ENCODE assay signal across 1 cellular context in the genomic region with DNA sequence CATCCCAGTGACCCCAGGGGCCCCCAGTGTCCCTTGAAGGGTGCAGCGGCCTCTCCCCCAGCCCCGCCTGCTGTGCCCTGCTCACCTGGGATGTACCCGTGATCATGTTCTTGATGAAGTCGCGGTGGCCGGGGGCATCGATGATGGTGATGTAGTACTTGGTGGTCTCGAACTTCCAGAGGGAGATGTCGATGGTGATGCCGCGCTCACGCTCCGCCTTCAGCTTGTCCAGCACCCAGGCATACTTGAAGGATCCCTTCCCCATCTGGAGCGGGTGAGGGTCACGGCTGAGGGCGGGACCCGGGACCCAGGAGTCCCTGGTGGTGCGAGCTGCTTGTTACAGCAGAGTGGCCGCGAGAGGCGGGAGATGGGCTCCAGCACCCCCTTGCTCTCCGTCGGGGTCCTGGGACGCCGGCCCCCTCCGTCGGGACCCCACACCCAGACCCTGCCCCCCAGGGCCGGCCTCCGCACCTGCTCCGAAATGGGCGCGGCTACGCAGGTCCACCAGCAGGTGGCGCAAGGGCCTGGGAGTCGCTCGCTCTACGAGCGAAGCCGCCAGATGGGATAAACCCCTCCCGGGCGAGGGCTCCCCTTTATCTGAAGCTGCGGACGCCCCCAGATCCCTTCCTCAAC.
TF ChIP-seq lines count a peak whose summit lies in the region.

No MANE protein-coding gene starts in this region.

TF ChIP-seq in HepG2, 621 proteins besides CTCF, POLR2A, EP300 and RAD21 (continued from another document and continues in another):
- TF ChIP-seq, protein P1, sequence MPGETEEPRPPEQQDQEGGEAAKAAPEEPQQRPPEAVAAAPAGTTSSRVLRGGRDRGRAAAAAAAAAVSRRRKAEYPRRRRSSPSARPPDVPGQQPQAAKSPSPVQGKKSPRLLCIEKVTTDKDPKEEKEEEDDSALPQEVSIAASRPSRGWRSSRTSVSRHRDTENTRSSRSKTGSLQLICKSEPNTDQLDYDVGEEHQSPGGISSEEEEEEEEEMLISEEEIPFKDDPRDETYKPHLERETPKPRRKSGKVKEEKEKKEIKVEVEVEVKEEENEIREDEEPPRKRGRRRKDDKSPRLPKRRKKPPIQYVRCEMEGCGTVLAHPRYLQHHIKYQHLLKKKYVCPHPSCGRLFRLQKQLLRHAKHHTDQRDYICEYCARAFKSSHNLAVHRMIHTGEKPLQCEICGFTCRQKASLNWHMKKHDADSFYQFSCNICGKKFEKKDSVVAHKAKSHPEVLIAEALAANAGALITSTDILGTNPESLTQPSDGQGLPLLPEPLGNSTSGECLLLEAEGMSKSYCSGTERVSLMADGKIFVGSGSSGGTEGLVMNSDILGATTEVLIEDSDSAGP (CRISPR knock-in tag; IDR thresholded peaks at IDR 0.05; ENCODE audit: borderline replicate concordance), result no peak
- TF ChIP-seq HOXA5 (CRISPR knock-in tag; IDR thresholded peaks at IDR 0.05) (no peak), ZNF614 (CRISPR knock-in tag; IDR thresholded peaks at IDR 0.05; ENCODE audit: borderline replicate concordance) (no peak), ZIK1 (CRISPR knock-in tag; IDR thresholded peaks at IDR 0.05; ENCODE audit: borderline replicate concordance, low read depth) (no peak), ZNF772 (CRISPR knock-in tag; IDR thresholded peaks at IDR 0.05) (0 out of 2 replicates have a peak, but pooled peaks have one; percentile 27), ZBTB38 (CRISPR knock-in tag; IDR thresholded peaks at IDR 0.05) (no peak; the same call in 1 of the 2 replicates), NR2F2 (IDR thresholded peaks at IDR 0.05; ENCODE audit: borderline replicate concordance, low read depth) (no peak), FOXP1 (IDR thresholded peaks at IDR 0.05) (no peak), FOXP1 (CRISPR knock-in tag; IDR thresholded peaks at IDR 0.05) (no peak), ZNF484 (CRISPR knock-in tag; IDR thresholded peaks at IDR 0.05; ENCODE audit: borderline replicate concordance, low read depth) (no peak), ZBTB7B (CRISPR knock-in tag; IDR thresholded peaks at IDR 0.05) (peak; percentile 74), ZSCAN29 (CRISPR knock-in tag; conservative IDR thresholded peaks at IDR 0.05) (no peak), FLYWCH1 (CRISPR knock-in tag; IDR thresholded peaks at IDR 0.05) (no peak), NAIF1 (CRISPR knock-in tag; IDR thresholded peaks at IDR 0.05; ENCODE audit: borderline replicate concordance) (no peak), HDAC1 (CRISPR knock-in tag; IDR thresholded peaks at IDR 0.05) (0 out of 2 replicates have a peak, but pooled peaks have one; percentile 23), ZNF790 (CRISPR knock-in tag; IDR thresholded peaks at IDR 0.05; ENCODE audit: borderline replicate concordance) (no peak), ZFP36 (IDR thresholded peaks at IDR 0.05; ENCODE audit: borderline replicate concordance, low read depth, low read length, partially characterized antibody) (no peak), ZNF879 (CRISPR knock-in tag; IDR thresholded peaks at IDR 0.05) (no peak), ZKSCAN1 (IDR thresholded peaks at IDR 0.05; ENCODE audit: low read length) (no peak), NFKBIZ (CRISPR knock-in tag; IDR thresholded peaks at IDR 0.05) (no peak), CENPX (CRISPR knock-in tag; IDR thresholded peaks at IDR 0.05) (no peak), HDAC2 (CRISPR knock-in tag; IDR thresholded peaks at IDR 0.05) (no peak), ZFX (CRISPR knock-in tag; IDR thresholded peaks at IDR 0.05; ENCODE audit: low read depth) (peak; percentile 38; the same call in 1 of the 2 replicates), ARNTL (CRISPR knock-in tag; IDR thresholded peaks at IDR 0.05) (no peak), NONO (IDR thresholded peaks at IDR 0.05) (no peak), NONO (CRISPR knock-in tag; conservative IDR thresholded peaks at IDR 0.05) (no peak), ZNF674 (CRISPR knock-in tag; IDR thresholded peaks at IDR 0.05; ENCODE audit: low read depth) (no peak), SP1 (IDR thresholded peaks at IDR 0.05) (no peak), SP1 (CRISPR knock-in tag; IDR thresholded peaks at IDR 0.05) (no peak), PLRG1 (conservative IDR thresholded peaks at IDR 0.05) (no peak), NFE2L2 (IDR thresholded peaks at IDR 0.05; ENCODE audit: low read length) (no peak), ZFY (CRISPR knock-in tag; IDR thresholded peaks at IDR 0.05) (no peak; the same call in 1 of the 2 replicates), GPN1 (CRISPR knock-in tag; IDR thresholded peaks at IDR 0.05; ENCODE audit: borderline replicate concordance) (no peak)
- TF ChIP-seq, protein P2, sequence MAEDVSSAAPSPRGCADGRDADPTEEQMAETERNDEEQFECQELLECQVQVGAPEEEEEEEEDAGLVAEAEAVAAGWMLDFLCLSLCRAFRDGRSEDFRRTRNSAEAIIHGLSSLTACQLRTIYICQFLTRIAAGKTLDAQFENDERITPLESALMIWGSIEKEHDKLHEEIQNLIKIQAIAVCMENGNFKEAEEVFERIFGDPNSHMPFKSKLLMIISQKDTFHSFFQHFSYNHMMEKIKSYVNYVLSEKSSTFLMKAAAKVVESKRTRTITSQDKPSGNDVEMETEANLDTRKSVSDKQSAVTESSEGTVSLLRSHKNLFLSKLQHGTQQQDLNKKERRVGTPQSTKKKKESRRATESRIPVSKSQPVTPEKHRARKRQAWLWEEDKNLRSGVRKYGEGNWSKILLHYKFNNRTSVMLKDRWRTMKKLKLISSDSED (CRISPR knock-in tag; IDR thresholded peaks at IDR 0.05), result no peak
- TF ChIP-seq, protein P3, sequence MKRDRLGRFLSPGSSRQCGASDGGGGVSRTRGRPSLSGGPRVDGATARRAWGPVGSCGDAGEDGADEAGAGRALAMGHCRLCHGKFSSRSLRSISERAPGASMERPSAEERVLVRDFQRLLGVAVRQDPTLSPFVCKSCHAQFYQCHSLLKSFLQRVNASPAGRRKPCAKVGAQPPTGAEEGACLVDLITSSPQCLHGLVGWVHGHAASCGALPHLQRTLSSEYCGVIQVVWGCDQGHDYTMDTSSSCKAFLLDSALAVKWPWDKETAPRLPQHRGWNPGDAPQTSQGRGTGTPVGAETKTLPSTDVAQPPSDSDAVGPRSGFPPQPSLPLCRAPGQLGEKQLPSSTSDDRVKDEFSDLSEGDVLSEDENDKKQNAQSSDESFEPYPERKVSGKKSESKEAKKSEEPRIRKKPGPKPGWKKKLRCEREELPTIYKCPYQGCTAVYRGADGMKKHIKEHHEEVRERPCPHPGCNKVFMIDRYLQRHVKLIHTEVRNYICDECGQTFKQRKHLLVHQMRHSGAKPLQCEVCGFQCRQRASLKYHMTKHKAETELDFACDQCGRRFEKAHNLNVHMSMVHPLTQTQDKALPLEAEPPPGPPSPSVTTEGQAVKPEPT (CRISPR knock-in tag; IDR thresholded peaks at IDR 0.05; ENCODE audit: low read depth), result peak; percentile 69
- TF ChIP-seq, protein P4, sequence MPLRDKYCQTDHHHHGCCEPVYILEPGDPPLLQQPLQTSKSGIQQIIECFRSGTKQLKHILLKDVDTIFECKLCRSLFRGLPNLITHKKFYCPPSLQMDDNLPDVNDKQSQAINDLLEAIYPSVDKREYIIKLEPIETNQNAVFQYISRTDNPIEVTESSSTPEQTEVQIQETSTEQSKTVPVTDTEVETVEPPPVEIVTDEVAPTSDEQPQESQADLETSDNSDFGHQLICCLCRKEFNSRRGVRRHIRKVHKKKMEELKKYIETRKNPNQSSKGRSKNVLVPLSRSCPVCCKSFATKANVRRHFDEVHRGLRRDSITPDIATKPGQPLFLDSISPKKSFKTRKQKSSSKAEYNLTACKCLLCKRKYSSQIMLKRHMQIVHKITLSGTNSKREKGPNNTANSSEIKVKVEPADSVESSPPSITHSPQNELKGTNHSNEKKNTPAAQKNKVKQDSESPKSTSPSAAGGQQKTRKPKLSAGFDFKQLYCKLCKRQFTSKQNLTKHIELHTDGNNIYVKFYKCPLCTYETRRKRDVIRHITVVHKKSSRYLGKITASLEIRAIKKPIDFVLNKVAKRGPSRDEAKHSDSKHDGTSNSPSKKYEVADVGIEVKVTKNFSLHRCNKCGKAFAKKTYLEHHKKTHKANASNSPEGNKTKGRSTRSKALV (CRISPR knock-in tag; IDR thresholded peaks at IDR 0.05), result no peak
- TF ChIP-seq, protein P5, sequence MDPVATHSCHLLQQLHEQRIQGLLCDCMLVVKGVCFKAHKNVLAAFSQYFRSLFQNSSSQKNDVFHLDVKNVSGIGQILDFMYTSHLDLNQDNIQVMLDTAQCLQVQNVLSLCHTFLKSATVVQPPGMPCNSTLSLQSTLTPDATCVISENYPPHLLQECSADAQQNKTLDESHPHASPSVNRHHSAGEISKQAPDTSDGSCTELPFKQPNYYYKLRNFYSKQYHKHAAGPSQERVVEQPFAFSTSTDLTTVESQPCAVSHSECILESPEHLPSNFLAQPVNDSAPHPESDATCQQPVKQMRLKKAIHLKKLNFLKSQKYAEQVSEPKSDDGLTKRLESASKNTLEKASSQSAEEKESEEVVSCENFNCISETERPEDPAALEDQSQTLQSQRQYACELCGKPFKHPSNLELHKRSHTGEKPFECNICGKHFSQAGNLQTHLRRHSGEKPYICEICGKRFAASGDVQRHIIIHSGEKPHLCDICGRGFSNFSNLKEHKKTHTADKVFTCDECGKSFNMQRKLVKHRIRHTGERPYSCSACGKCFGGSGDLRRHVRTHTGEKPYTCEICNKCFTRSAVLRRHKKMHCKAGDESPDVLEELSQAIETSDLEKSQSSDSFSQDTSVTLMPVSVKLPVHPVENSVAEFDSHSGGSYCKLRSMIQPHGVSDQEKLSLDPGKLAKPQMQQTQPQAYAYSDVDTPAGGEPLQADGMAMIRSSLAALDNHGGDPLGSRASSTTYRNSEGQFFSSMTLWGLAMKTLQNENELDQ (CRISPR knock-in tag; IDR thresholded peaks at IDR 0.05; ENCODE audit: borderline replicate concordance), result no peak
- TF ChIP-seq, protein P6, sequence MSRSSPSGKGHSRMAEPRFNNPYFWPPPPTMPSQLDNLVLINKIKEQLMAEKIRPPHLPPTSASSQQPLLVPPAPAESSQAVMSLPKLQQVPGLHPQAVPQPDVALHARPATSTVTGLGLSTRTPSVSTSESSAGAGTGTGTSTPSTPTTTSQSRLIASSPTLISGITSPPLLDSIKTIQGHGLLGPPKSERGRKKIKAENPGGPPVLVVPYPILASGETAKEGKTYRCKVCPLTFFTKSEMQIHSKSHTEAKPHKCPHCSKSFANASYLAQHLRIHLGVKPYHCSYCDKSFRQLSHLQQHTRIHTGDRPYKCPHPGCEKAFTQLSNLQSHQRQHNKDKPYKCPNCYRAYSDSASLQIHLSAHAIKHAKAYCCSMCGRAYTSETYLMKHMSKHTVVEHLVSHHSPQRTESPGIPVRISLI (CRISPR knock-in tag; IDR thresholded peaks at IDR 0.05; ENCODE audit: borderline replicate concordance), result no peak
- TF ChIP-seq, protein P7, sequence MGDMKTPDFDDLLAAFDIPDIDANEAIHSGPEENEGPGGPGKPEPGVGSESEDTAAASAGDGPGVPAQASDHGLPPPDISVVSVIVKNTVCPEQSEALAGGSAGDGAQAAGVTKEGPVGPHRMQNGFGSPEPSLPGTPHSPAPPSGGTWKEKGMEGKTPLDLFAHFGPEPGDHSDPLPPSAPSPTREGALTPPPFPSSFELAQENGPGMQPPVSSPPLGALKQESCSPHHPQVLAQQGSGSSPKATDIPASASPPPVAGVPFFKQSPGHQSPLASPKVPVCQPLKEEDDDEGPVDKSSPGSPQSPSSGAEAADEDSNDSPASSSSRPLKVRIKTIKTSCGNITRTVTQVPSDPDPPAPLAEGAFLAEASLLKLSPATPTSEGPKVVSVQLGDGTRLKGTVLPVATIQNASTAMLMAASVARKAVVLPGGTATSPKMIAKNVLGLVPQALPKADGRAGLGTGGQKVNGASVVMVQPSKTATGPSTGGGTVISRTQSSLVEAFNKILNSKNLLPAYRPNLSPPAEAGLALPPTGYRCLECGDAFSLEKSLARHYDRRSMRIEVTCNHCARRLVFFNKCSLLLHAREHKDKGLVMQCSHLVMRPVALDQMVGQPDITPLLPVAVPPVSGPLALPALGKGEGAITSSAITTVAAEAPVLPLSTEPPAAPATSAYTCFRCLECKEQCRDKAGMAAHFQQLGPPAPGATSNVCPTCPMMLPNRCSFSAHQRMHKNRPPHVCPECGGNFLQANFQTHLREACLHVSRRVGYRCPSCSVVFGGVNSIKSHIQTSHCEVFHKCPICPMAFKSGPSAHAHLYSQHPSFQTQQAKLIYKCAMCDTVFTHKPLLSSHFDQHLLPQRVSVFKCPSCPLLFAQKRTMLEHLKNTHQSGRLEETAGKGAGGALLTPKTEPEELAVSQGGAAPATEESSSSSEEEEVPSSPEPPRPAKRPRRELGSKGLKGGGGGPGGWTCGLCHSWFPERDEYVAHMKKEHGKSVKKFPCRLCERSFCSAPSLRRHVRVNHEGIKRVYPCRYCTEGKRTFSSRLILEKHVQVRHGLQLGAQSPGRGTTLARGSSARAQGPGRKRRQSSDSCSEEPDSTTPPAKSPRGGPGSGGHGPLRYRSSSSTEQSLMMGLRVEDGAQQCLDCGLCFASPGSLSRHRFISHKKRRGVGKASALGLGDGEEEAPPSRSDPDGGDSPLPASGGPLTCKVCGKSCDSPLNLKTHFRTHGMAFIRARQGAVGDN (CRISPR knock-in tag; IDR thresholded peaks at IDR 0.05), result peak; percentile 49; the same call in 1 of the 2 replicates
- TF ChIP-seq, protein P8, sequence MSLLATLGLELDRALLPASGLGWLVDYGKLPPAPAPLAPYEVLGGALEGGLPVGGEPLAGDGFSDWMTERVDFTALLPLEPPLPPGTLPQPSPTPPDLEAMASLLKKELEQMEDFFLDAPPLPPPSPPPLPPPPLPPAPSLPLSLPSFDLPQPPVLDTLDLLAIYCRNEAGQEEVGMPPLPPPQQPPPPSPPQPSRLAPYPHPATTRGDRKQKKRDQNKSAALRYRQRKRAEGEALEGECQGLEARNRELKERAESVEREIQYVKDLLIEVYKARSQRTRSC (CRISPR knock-in tag; IDR thresholded peaks at IDR 0.05; ENCODE audit: low read depth), result no peak
- TF ChIP-seq, protein P9, sequence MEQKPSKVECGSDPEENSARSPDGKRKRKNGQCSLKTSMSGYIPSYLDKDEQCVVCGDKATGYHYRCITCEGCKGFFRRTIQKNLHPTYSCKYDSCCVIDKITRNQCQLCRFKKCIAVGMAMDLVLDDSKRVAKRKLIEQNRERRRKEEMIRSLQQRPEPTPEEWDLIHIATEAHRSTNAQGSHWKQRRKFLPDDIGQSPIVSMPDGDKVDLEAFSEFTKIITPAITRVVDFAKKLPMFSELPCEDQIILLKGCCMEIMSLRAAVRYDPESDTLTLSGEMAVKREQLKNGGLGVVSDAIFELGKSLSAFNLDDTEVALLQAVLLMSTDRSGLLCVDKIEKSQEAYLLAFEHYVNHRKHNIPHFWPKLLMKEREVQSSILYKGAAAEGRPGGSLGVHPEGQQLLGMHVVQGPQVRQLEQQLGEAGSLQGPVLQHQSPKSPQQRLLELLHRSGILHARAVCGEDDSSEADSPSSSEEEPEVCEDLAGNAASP (CRISPR knock-in tag; IDR thresholded peaks at IDR 0.05; ENCODE audit: borderline replicate concordance), result no peak
- TF ChIP-seq, protein P10, sequence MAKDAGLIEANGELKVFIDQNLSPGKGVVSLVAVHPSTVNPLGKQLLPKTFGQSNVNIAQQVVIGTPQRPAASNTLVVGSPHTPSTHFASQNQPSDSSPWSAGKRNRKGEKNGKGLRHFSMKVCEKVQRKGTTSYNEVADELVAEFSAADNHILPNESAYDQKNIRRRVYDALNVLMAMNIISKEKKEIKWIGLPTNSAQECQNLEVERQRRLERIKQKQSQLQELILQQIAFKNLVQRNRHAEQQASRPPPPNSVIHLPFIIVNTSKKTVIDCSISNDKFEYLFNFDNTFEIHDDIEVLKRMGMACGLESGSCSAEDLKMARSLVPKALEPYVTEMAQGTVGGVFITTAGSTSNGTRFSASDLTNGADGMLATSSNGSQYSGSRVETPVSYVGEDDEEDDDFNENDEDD (CRISPR knock-in tag; IDR thresholded peaks at IDR 0.05; ENCODE audit: borderline replicate concordance), result no peak; the same call in 1 of the 2 replicates
